ENCODE assay signal across 1 cellular context in genomic region chr17:44083250-44083849, GRCh38.
TF ChIP-seq lines count a peak whose summit lies in the region.

No MANE protein-coding gene starts in this region.

TF ChIP-seq in K562, 482 proteins besides CTCF, POLR2A, EP300 and RAD21 (continued from another document):
- TF ChIP-seq CUX1 (CRISPR knock-in tag; IDR thresholded peaks at IDR 0.05) (no peak), SMARCC2 (IDR thresholded peaks at IDR 0.05; ENCODE audit: low read depth) (no peak), AFF1 (IDR thresholded peaks at IDR 0.05; ENCODE audit: low read depth in 1 of 2, partially characterized antibody in 2 of 2) (no peak), HMBOX1 (IDR thresholded peaks at IDR 0.05) (no peak)
TF ChIP-seq in K562: peak in this region for 4.
